In the genomic region with DNA sequence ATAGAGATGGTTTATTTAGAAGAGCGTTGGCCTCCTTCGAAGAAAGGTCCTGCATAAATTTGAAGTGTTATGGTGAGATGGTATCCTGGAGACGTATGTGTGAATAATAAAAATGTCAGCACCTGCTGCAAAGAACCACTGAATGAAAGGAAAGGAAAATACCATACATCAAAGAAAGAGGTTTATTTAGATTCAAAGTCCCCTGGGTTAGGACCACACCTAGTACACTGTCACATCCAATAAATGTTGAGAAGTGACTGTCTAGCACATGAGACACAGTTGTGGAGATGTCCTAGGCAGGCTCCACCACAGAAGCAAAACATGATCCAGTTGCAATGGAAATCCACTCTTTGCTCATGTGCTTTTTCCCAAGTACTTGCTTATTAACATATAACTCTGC, we compare ENCODE assay signal across 8 cellular contexts.
"Had no signal": no experiment of that assay in that cellular context is flagged by ENCODE, and none has a peak within 500 bp of the region (broad histone marks: within the 10 kb centered on the region; RNA-seq: fewer than 3 reads in every experiment).

No MANE protein-coding gene starts in this region.

- H3K9me3 ChIP-seq: HAP-1 had no signal

- H3K36me3 ChIP-seq: HAP-1 had no signal

- H3K4me3 ChIP-seq: GM23248, HAP-1, K562 had no signal

- DNase-seq: GM23248, GOT3, H7, HFFc6, IMR-90 had no signal

- H3K4me3 Mint-ChIP-seq: HFFc6 had no signal

- H3K4me1 ChIP-seq: HAP-1 had no signal

- H2AFZ ChIP-seq: GM23248 had no signal

- H3K27ac ChIP-seq: GM23248 had no signal

- H3K27ac Mint-ChIP-seq: HFFc6 had no signal

- ATAC-seq: HCT116, K562 had no signal

- H3K9ac ChIP-seq: GM23248 had no signal
